Comparison of ENCODE assay signal across 1 cellular context in genomic region chr16:89801800-89802199, GRCh38.
TF ChIP-seq lines count a peak whose summit lies in the region.

No MANE protein-coding gene starts in this region.

TF ChIP-seq in Ishikawa, 13 proteins besides CTCF, POLR2A, EP300 and RAD21 (continued from another document):
- no peak for TF ChIP-seq REST (IDR thresholded peaks at IDR 0.05; ENCODE audit: low read depth)
- TF ChIP-seq ZBTB7A (IDR thresholded peaks at IDR 0.05; ENCODE audit: low read depth), result no peak
